ENCODE assay signal across 28 cellular contexts in genomic region chr22:39345231-39345630, GRCh38.
"Had no signal": no experiment of that assay in that cellular context is flagged by ENCODE, and none has a peak within 500 bp of the region (broad histone marks: within the 10 kb centered on the region; RNA-seq: fewer than 3 reads in every experiment).

No MANE protein-coding gene starts in this region.

- H3K27ac Mint-ChIP-seq: natural killer cell; nephron; neural progenitor cell; progenitor cell of endocrine pancreas; stimulated activated effector memory CD8-positive, alpha-beta T cell treated with anti-CD3 and anti-CD28 coated beads, Interleukin-12 subunit alpha, Interleukin-12 subunit beta, amount 100 ng/mL, for 72 hours; stimulated activated naive B cell treated with anti-CD40 and anti-IgM and Interleukin-4, amounts not matched to agents 10 μg/mL and 1 μg/mL and 100 μg/mL, for 72 hours; stimulated activated naive CD8-positive, alpha-beta T cell treated with anti-CD3 and anti-CD28 coated beads, Interleukin-15, amount 100 ng/mL, for 72 hours had no signal

- H2AFZ ChIP-seq: neural progenitor cell, parathyroid adenoma had no signal

- H3K36me3 ChIP-seq: neural progenitor cell, ovary, right lobe of liver, sigmoid colon, suprapubic skin, tibial artery, transverse colon, upper lobe of right lung, uterus had no signal

- H3K4me1 Mint-ChIP-seq: nephron had no signal

- H3K9me3 Mint-ChIP-seq: natural killer cell; nephron; neural progenitor cell; stimulated activated effector memory CD8-positive, alpha-beta T cell treated with anti-CD3 and anti-CD28 coated beads, Interleukin-12 subunit alpha, Interleukin-12 subunit beta, amount 100 ng/mL, for 72 hours; stimulated activated naive B cell treated with anti-CD40 and anti-IgM and Interleukin-4, amounts not matched to agents 10 μg/mL and 1 μg/mL and 100 μg/mL, for 72 hours; stimulated activated naive CD8-positive, alpha-beta T cell treated with anti-CD3 and anti-CD28 coated beads, Interleukin-15, amount 100 ng/mL, for 72 hours; type B pancreatic cell had no signal

- H3K4me3 Mint-ChIP-seq: natural killer cell; neural progenitor cell; stimulated activated effector memory CD8-positive, alpha-beta T cell treated with anti-CD3 and anti-CD28 coated beads, Interleukin-12 subunit alpha, Interleukin-12 subunit beta, amount 100 ng/mL, for 72 hours; stimulated activated naive B cell treated with anti-CD40 and anti-IgM and Interleukin-4, amounts not matched to agents 10 μg/mL and 1 μg/mL and 100 μg/mL, for 72 hours; stimulated activated naive CD8-positive, alpha-beta T cell treated with anti-CD3 and anti-CD28 coated beads, Interleukin-15, amount 100 ng/mL, for 72 hours; type B pancreatic cell had no signal

- H3K27me3 Mint-ChIP-seq: stimulated activated naive CD8-positive, alpha-beta T cell treated with anti-CD3 and anti-CD28 coated beads, Interleukin-15, amount 100 ng/mL, for 72 hours had no signal

- H3K9ac ChIP-seq: neural progenitor cell, parathyroid adenoma had no signal

- DNase-seq: natural killer cell; occipital lobe; ovary; psoas muscle; right cardiac atrium; sigmoid colon; small intestine; stimulated activated CD4-positive, alpha-beta T cell treated with anti-CD3 and anti-CD28 coated beads, Interleukin-15, amount 100 ng/mL, for 24 hours; stimulated activated CD4-positive, alpha-beta T cell treated with anti-CD3 and anti-CD28 coated beads, Interleukin-2, amount 100 ng/mL, for 24 hours; stimulated activated CD4-positive, alpha-beta T cell treated with anti-CD3 and anti-CD28 coated beads, Interleukin-2, amount 100 ng/mL, for 48 hours; stimulated activated CD4-positive, alpha-beta T cell treated with anti-CD3 and anti-CD28 coated beads, Interleukin-4, amount 100 ng/mL, for 24 hours; stimulated activated naive B cell treated with anti-CD40 and anti-IgM and Interleukin-4, amounts not matched to agents 10 μg/mL and 1 μg/mL and 100 μg/mL, for 72 hours; stimulated activated naive CD4-positive, alpha-beta T cell treated with Interleukin-2 at 50 U/mL for 16 hours; stimulated activated naive CD8-positive, alpha-beta T cell treated with anti-CD3 and anti-CD28 coated beads, Interleukin-15, amount 100 ng/mL, for 72 hours; substantia nigra; testis; tibial artery; transverse colon; upper lobe of right lung; uterus had no signal

- H3K4me2 ChIP-seq: neural progenitor cell had no signal

- H3K27me3 ChIP-seq: ovary, right lobe of liver, sigmoid colon, suprapubic skin, testis, upper lobe of right lung, uterus had no signal

- H3K36me3 Mint-ChIP-seq: natural killer cell; neural progenitor cell; stimulated activated effector memory CD8-positive, alpha-beta T cell treated with anti-CD3 and anti-CD28 coated beads, Interleukin-12 subunit alpha, Interleukin-12 subunit beta, amount 100 ng/mL, for 72 hours; stimulated activated naive B cell treated with anti-CD40 and anti-IgM and Interleukin-4, amounts not matched to agents 10 μg/mL and 1 μg/mL and 100 μg/mL, for 72 hours; type B pancreatic cell had no signal

- H3K4me1 ChIP-seq: parathyroid adenoma, psoas muscle, uterus had no signal

- H3K9me3 ChIP-seq: ovary, psoas muscle, right lobe of liver, sigmoid colon, suprapubic skin, testis, tibial artery, transverse colon, upper lobe of right lung, uterus had no signal

- H3K79me2 ChIP-seq: parathyroid adenoma had no signal

- H3K4me3 ChIP-seq: neural progenitor cell, ovary, psoas muscle, right lobe of liver, sigmoid colon, suprapubic skin, testis, tibial artery, transverse colon, upper lobe of right lung, uterus had no signal

- FAIRE-seq: small intestine had no signal

- ATAC-seq: natural killer cell; psoas muscle; right cardiac atrium; right lobe of liver; stimulated activated effector memory CD8-positive, alpha-beta T cell treated with anti-CD3 and anti-CD28 coated beads, Interleukin-12 subunit alpha, Interleukin-12 subunit beta, amount 100 ng/mL, for 72 hours; stimulated activated naive B cell treated with anti-CD40 and anti-IgM and Interleukin-4, amounts not matched to agents 10 μg/mL and 1 μg/mL and 100 μg/mL, for 72 hours; stimulated activated naive CD8-positive, alpha-beta T cell treated with anti-CD3 and anti-CD28 coated beads, Interleukin-15, amount 100 ng/mL, for 72 hours; upper lobe of right lung had no signal

- H3K27ac ChIP-seq: neural progenitor cell, ovary, parathyroid adenoma, psoas muscle, right lobe of liver, sigmoid colon, suprapubic skin, testis, tibial artery, transverse colon, upper lobe of right lung, uterus had no signal
